In the genomic region with DNA sequence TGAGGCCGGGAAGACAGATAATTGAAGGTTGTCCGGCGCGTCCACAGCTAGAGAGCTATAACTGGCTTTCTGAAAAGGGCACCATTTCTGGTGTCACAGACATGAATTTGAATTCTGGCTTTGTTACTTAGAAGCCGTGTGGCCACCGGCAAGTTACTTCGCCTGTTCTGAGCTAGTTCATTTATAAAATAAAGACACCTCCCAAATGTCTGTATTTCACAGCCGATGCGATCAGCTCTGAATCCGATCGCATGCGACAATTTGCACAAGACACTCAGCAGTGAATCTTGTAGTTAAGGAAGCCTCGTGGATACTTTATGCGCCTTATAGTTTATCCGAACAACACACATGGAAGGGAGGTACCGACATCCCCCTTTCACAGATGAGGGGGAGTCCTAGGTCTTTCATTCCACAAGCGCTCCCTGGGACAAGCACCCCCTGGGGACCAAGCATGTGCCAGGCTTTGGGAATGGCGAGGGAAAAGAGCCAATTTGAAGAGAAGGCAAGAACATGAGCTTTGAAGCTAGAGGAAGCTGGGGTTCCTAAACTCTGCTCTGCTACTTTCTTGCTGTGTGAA, we compare ENCODE assay signal across 8 cellular contexts. TPM values are rescaled to one million over a fixed set of nuclear protein-coding genes. Genes with fewer than 3 reads are reported as not detected.
A peak's percentile ranks its signal among the peaks of the same experiment; 100 is the strongest.
DNase-seq lines count a peak whose midpoint lies in the region; ATAC-seq and TF ChIP-seq lines count a peak whose summit lies in the region.

No MANE protein-coding gene starts in this region.

- BruUV-seq in A673 (replicated peaks; lab: Mats Ljungman, UMichigan), result TSS peak; percentile 85

- H3K36me3 Mint-ChIP-seq in GM23338 (ENCODE audit: low read depth) (peaks cover 25% of the 10 kb centered on the region), WTC11 (peaks cover 19% of the 10 kb centered on the region)

- H3K36me3 ChIP-seq in A673 (ENCODE audit: insufficient read depth, low read length, poor library complexity, severe bottlenecking) (peaks cover 12% of the 10 kb centered on the region), GM23338 (ENCODE audit: insufficient read depth) (peaks cover 4% of the 10 kb centered on the region; the same call in 1 of the 2 replicates), left ventricle myocardium inferior (peaks cover 22% of the 10 kb centered on the region), skeletal muscle tissue (ENCODE audit: control insufficient read depth in 3 of 3, insufficient read depth in 3 of 3, low read length in 3 of 3) (peaks cover 0 to 22% (median 5%) of the 10 kb centered on the region in 3 donors)

- POLR2A ChIA-PET in A673 (lab: Charles Lee; ENCODE audit: low non-redundant PET), result interaction anchor here (0.9 kb wide), 1 partner anchor 42 kb away, joined by 11 read pairs; no protein-coding TSS in a partner anchor
- POLR2A ChIA-PET in WTC11 (lab: Charles Lee), result interaction anchor here (0.7 to 7.7 kb wide), 16 partner anchors 10 to 188 kb away, joined by 3 to 100 read pairs (median 6); a partner anchor contains a TSS

- H3K4me3 ChIP-seq in A673 (ENCODE audit: low read depth, low read length, poor library complexity, severe bottlenecking) (peak overlapping the region; percentile 44), GM23338 (peak overlapping the region; percentile 56), left ventricle myocardium inferior (peak overlapping the region; percentile 87), skeletal muscle tissue (ENCODE audit: low read length in 3 of 3) (peak overlapping the region; percentile 65 to 96 (median 87))

- H3K9me3 Mint-ChIP-seq in GM23338 (no peaks in the 10 kb centered on the region; the same call in 2 of the 3 replicates), WTC11 (no peaks in the 10 kb centered on the region)

- no peak overlapping the region for H2AFZ ChIP-seq in GM23338

- H3K9me2 ChIP-seq in GM23338 (ENCODE audit: insufficient read depth), result no peaks in the 10 kb centered on the region

- intact Hi-C loops in A673 (cut with micrococcal nuclease; ENCODE audit: unreplicated experiment), result loop anchor here (5.0 kb wide), 1 partner anchor 42 kb away; no protein-coding TSS in a partner anchor
- intact Hi-C loops in left ventricle myocardium inferior (cut with micrococcal nuclease), result no loop called here

- H4K20me1 ChIP-seq in GM23338 (replicated peaks; ENCODE audit: insufficient read depth), result peaks cover 5% of the 10 kb centered on the region

- DNase-seq in A673 (ENCODE audit: low spot score) (peak; percentile 69), GM23338 (ENCODE audit: low spot score) (peak; percentile 64), WTC11 (ENCODE audit: low spot score) (peak; percentile 54), left ventricle myocardium inferior (no peak), NCI-H1930 (lab: John Stamatoyannopoulos, UW) (no peak), NCI-H2029 (lab: John Stamatoyannopoulos, UW) (no peak)

- ATAC-seq in GM23338 (no peak; the same call in 1 of the 3 replicates), WTC11 (no peak), GM18870 (IDR thresholded peaks at IDR 0.05; ENCODE audit: unreplicated experiment) (no peak)

- H3K4me2 ChIP-seq in GM23338, result peak overlapping the region; percentile 82

- H3K9ac ChIP-seq in skeletal muscle tissue (ENCODE audit: low read depth in 1 of 3, low read length in 3 of 3), result peak overlapping the region; percentile 78 to 95 (median 83)

- CTCF ChIA-PET in A673 (lab: Charles Lee), result interaction anchor here (0.6 to 6.9 kb wide), 2 partner anchors 13 to 82 kb away, joined by 4 to 36 read pairs; no protein-coding TSS in a partner anchor
- CTCF ChIA-PET in WTC11 (lab: Charles Lee), result interaction anchor here (0.6 to 13.3 kb wide), 22 partner anchors 10 to 237 kb away, joined by 3 to 341 read pairs (median 5); a partner anchor contains a TSS

- peaks cover 31% of the 10 kb centered on the region for H3F3A ChIP-seq in GM23338 (replicated peaks; ENCODE audit: low read depth)

- H3K9me3 ChIP-seq in A673 (ENCODE audit: low read depth, low read length, poor library complexity, severe bottlenecking), result no peaks in the 10 kb centered on the region
- H3K9me3 ChIP-seq in left ventricle myocardium inferior (replicated peaks), result no peaks in the 10 kb centered on the region
- no peaks in the 10 kb centered on the region for H3K9me3 ChIP-seq in skeletal muscle tissue (ENCODE audit: control insufficient read depth in 3 of 3, low read length in 3 of 3)

- peaks cover 19% of the 10 kb centered on the region for H3K79me2 ChIP-seq in GM23338 (replicated peaks; ENCODE audit: insufficient read depth)

- H3K4me3 Mint-ChIP-seq in GM23338 (peak overlapping the region; percentile 86), WTC11 (peak overlapping the region; percentile 94)

- H3K27me3 Mint-ChIP-seq in GM23338 (ENCODE audit: insufficient read depth, low read depth, poor library complexity) (peaks cover 39% of the 10 kb centered on the region), WTC11 (ENCODE audit: low read depth) (no peaks in the 10 kb centered on the region; the same call in 1 of the 2 replicates)

- no peak for TF ChIP-seq CTCF in A673 (conservative IDR thresholded peaks at IDR 0.05; ENCODE audit: low read depth, low read length)
- no peak for TF ChIP-seq CTCF in GM23338 (conservative IDR thresholded peaks at IDR 0.05; ENCODE audit: low read depth in 2 of 2)
- no peak for TF ChIP-seq CTCF in WTC11 (IDR thresholded peaks at IDR 0.05)
- TF ChIP-seq CTCF in left ventricle myocardium inferior (IDR thresholded peaks at IDR 0.05; ENCODE audit: borderline replicate concordance), result no peak

- peak overlapping the region; percentile 99 for H3K27ac ChIP-seq in A673 (ENCODE audit: low read depth, low read length, poor library complexity, severe bottlenecking)
- peak overlapping the region; percentile 94 for H3K27ac ChIP-seq in GM23338 (ENCODE audit: low read depth)
- peak overlapping the region; percentile 96 for H3K27ac ChIP-seq in left ventricle myocardium inferior (replicated peaks)
- peak overlapping the region; percentile 96 for H3K27ac ChIP-seq in skeletal muscle tissue (ENCODE audit: low read depth, low read length)

- H3K4me1 ChIP-seq in A673 (ENCODE audit: insufficient read depth, low read length, poor library complexity, severe bottlenecking), result peaks cover 62% of the 10 kb centered on the region
- H3K4me1 ChIP-seq in GM23338 (ENCODE audit: insufficient read depth), result peaks cover 35% of the 10 kb centered on the region
- peaks cover 69% of the 10 kb centered on the region for H3K4me1 ChIP-seq in left ventricle myocardium inferior
- H3K4me1 ChIP-seq in skeletal muscle tissue (ENCODE audit: control insufficient read depth in 3 of 3, insufficient read depth in 3 of 3, low read length in 3 of 3), result peaks cover 50 to 60% (median 58%) of the 10 kb centered on the region in 3 donors

- H3K4me1 Mint-ChIP-seq in GM23338, result peaks cover 72% of the 10 kb centered on the region
- peaks cover 72% of the 10 kb centered on the region for H3K4me1 Mint-ChIP-seq in WTC11

- H3K27ac Mint-ChIP-seq in GM23338 (peak overlapping the region; percentile 97), WTC11 (peak overlapping the region; percentile 98)

- H3K27me3 ChIP-seq in A673 (replicated peaks; ENCODE audit: insufficient read depth, low read depth, low read length, poor library complexity) (no peaks in the 10 kb centered on the region), GM23338 (ENCODE audit: insufficient read depth) (peaks cover 37% of the 10 kb centered on the region), left ventricle myocardium inferior (ENCODE audit: low read depth) (no peaks in the 10 kb centered on the region), skeletal muscle tissue (ENCODE audit: control insufficient read depth in 3 of 3, insufficient read depth in 3 of 3, low read length in 3 of 3) (no peaks in the 10 kb centered on the region)

TF ChIP-seq in GM23338, 12 proteins besides CTCF, POLR2A, EP300 and RAD21:
- TF ChIP-seq POLR2AphosphoS5 (IDR thresholded peaks at IDR 0.05; ENCODE audit: low read depth) (0 out of 2 replicates have a peak, but pooled peaks have one; percentile 5), ZNF114 (CRISPR knock-in tag; IDR thresholded peaks at IDR 0.05) (no peak)
TF ChIP-seq in GM23338: peak in this region for 1.

TF ChIP-seq in WTC11, 78 proteins besides CTCF, POLR2A, EP300 and RAD21 (continues in another document):
- TF ChIP-seq GABPB1 (CRISPR knock-in tag; IDR thresholded peaks at IDR 0.05), result no peak
- TF ChIP-seq FOXJ3 (CRISPR knock-in tag; IDR thresholded peaks at IDR 0.05; ENCODE audit: borderline replicate concordance), result no peak
- TF ChIP-seq ZNF219 (CRISPR knock-in tag; IDR thresholded peaks at IDR 0.05; ENCODE audit: borderline replicate concordance), result no peak

RNA-seq across cellular contexts. Expression of a gene that starts 4.0 kb away (rescaled TPM):
- total RNA-seq in A673 (2021) (102 and 140 TPM in 2 replicates), WTC11 (2021) (168 to 278 TPM (median 273 TPM) in 3 replicates), left ventricle myocardium inferior (75.2 TPM), skeletal muscle tissue (120 TPM)
- 153 and 164 TPM in 2 replicates for total RNA-seq in GM23338 (2014; rRNA removed; shearing (Covaris generic))
- 330 and 345 TPM in 2 replicates for polyA plus RNA-seq in GM23338 (2016; fragmentation: Nextera tagmentation; extraction: Ambion mirVana)

RNA-seq across cellular contexts. Expression of a gene that starts 24.3 kb away (rescaled TPM):
- total RNA-seq in A673 (2021) (45.0 and 46.1 TPM in 2 replicates), WTC11 (2021) (4.9 to 5.6 TPM (median 5.4 TPM) in 3 replicates), left ventricle myocardium inferior (0.16 TPM), skeletal muscle tissue (5.7 TPM)
- 2.6 and 3.4 TPM in 2 replicates for total RNA-seq in GM23338 (2014; rRNA removed; shearing (Covaris generic))
- 0.78 and 1.6 TPM in 2 replicates for polyA plus RNA-seq in GM23338 (2016; fragmentation: Nextera tagmentation; extraction: Ambion mirVana)

Comparison
In these comparisons a context has a peak if more than half of its experiments do, and no peak if none do; other contexts are left out.
1. DNase-seq: peak in A673 (single experiment), GM23338 (single experiment) and WTC11 (single experiment); none in left ventricle myocardium inferior (single experiment), NCI-H1930 (0 of 2) and NCI-H2029 (single experiment).
2. Peak in every context shown above with its lines, with median percentiles within 50 percentile points of each other: H3K27ac ChIP-seq and H3K4me3 ChIP-seq.